In the genomic region with DNA sequence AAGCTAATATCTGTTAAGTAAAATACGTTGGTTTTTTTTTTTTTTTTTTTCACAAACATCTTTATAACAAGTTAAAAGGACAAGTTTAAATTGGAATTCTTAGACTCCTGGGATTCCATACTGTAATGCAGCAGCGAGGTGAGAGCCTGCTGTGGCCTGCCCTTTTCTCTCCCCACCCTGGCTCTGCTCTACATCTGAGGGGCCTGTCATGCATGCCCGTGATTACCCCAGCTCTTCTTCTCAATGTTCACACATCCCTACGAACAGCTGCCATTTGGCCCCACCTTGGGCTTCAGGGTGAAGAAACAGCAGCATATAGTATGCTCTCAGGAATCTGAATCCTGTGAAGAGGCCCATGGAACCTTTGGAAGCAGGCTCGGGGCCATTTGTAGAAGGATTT, we compare ENCODE assay signal across 19 cellular contexts. TPM values are rescaled to one million over a fixed set of nuclear protein-coding genes. Genes with fewer than 3 reads are reported as not detected.
"Had no signal": no experiment of that assay in that cellular context is flagged by ENCODE, and none has a peak within 500 bp of the region (broad histone marks: within the 10 kb centered on the region; RNA-seq: fewer than 3 reads in every experiment).

No MANE protein-coding gene starts in this region.

- ATAC-seq: lower lobe of right lung; naive thymus-derived CD8-positive, alpha-beta T cell; psoas muscle; stimulated activated memory B cell treated with anti-CD40 and anti-IgM and Interleukin-4, amounts not matched to agents 10 μg/mL and 1 μg/mL and 100 μg/mL, for 72 hours; stimulated activated naive CD8-positive, alpha-beta T cell treated with anti-CD3 and anti-CD28 coated beads, Interleukin-15, Interleukin-2, amounts not matched to agents 100 U/mL and 50 U/mL, for 24 hours had no signal

- H3K4me1 Mint-ChIP-seq: nephron progenitor cell; stimulated activated memory B cell treated with anti-CD40 and anti-IgM and Interleukin-4, amounts not matched to agents 10 μg/mL and 1 μg/mL and 100 μg/mL, for 72 hours had no signal

- H3K4me3 Mint-ChIP-seq: naive thymus-derived CD8-positive, alpha-beta T cell; nephron progenitor cell; stimulated activated memory B cell treated with anti-CD40 and anti-IgM and Interleukin-4, amounts not matched to agents 10 μg/mL and 1 μg/mL and 100 μg/mL, for 72 hours had no signal

- H3K9me3 ChIP-seq: lower lobe of right lung, psoas muscle, sigmoid colon, testis, tibial artery, upper lobe of left lung had no signal

- H3K9me3 Mint-ChIP-seq: naive thymus-derived CD8-positive, alpha-beta T cell; nephron progenitor cell; stimulated activated memory B cell treated with anti-CD40 and anti-IgM and Interleukin-4, amounts not matched to agents 10 μg/mL and 1 μg/mL and 100 μg/mL, for 72 hours had no signal

- H3K36me3 Mint-ChIP-seq: naive thymus-derived CD8-positive, alpha-beta T cell; stimulated activated memory B cell treated with anti-CD40 and anti-IgM and Interleukin-4, amounts not matched to agents 10 μg/mL and 1 μg/mL and 100 μg/mL, for 72 hours had no signal

- H3K4me1 ChIP-seq: lower lobe of right lung, psoas muscle, sigmoid colon, tibial artery, upper lobe of left lung had no signal

- H3K27me3 ChIP-seq: dorsolateral prefrontal cortex, sigmoid colon, testis, tibial artery, upper lobe of left lung had no signal

- H3K27ac ChIP-seq: dorsolateral prefrontal cortex, lower lobe of right lung, psoas muscle, sigmoid colon, testis, tibial artery, upper lobe of left lung had no signal

- H3K36me3 ChIP-seq: lower lobe of right lung had no signal

- DNase-seq: cortex of kidney; dorsolateral prefrontal cortex; effector CD4-positive, alpha-beta T cell; left ventricle myocardium superior; lower lobe of right lung; naive thymus-derived CD8-positive, alpha-beta T cell; nephron progenitor cell; nucleus accumbens; posterior cingulate gyrus; sigmoid colon; stimulated activated CD4-positive, alpha-beta T cell treated with anti-CD3 and anti-CD28 coated beads, Interleukin-4, amount 100 ng/mL, for 4 hours; stimulated activated naive CD8-positive, alpha-beta T cell treated with anti-CD3 and anti-CD28 coated beads, Interleukin-15, Interleukin-2, amounts not matched to agents 100 U/mL and 50 U/mL, for 24 hours; substantia nigra; tibial artery; upper lobe of left lung had no signal

- H3K27ac Mint-ChIP-seq: naive thymus-derived CD8-positive, alpha-beta T cell; nephron progenitor cell; stimulated activated memory B cell treated with anti-CD40 and anti-IgM and Interleukin-4, amounts not matched to agents 10 μg/mL and 1 μg/mL and 100 μg/mL, for 72 hours had no signal

- H3K4me3 ChIP-seq: dorsolateral prefrontal cortex, lower lobe of right lung, psoas muscle, sigmoid colon, testis, tibial artery, upper lobe of left lung had no signal

- H3K27me3 Mint-ChIP-seq: stimulated activated memory B cell treated with anti-CD40 and anti-IgM and Interleukin-4, amounts not matched to agents 10 μg/mL and 1 μg/mL and 100 μg/mL, for 72 hours had no signal

RNA-seq across cellular contexts. Expression of gene CFAP91, which starts 14.7 kb away (rescaled TPM):
- total RNA-seq: osteocyte had no signal
